9 cellular contexts compared by ENCODE assay signal in the genomic region with DNA sequence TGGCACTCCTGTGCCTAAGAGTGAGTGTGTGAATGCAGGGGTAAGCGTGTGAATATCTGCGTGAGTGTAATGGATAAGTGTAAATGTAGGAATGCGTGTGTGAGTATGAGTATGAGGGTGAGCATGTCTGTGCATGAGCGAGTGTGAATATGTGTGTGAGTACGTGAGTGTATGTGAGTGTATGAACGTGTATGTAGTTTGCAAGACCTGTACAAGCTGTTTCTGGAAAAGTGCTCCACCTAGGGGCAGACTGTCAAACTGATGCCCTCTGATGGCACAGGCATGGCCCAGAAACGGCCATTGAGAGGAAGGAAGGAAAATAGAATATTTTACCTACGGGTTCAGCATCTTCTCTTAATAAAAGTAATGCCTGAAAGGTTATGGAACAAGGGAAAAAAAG. TPM values are rescaled to one million over a fixed set of nuclear protein-coding genes. Genes with fewer than 3 reads are reported as not detected.
A peak's percentile ranks its signal among the peaks of the same experiment; 100 is the strongest.
DNase-seq lines count a peak whose midpoint lies in the region; FAIRE-seq and TF ChIP-seq lines count a peak whose summit lies in the region.
"Had no signal": no experiment of that assay in that cellular context is flagged by ENCODE, and none has a peak within 500 bp of the region (broad histone marks: within the 10 kb centered on the region; RNA-seq: fewer than 3 reads in every experiment).

No MANE protein-coding gene starts in this region.

- H3K4me1 ChIP-seq in Loucy (ENCODE audit: insufficient read depth, low read length, poor library complexity, severe bottlenecking): no peaks in the 10 kb centered on the region
- H3K4me1 ChIP-seq in astrocyte (ENCODE audit: insufficient read depth, low read length): peaks cover 11% of the 10 kb centered on the region

- no peak overlapping the region for H3K27ac ChIP-seq in astrocyte (ENCODE audit: low read depth, low read length)

- H2AFZ ChIP-seq in Loucy (ENCODE audit: low read length) (peak overlapping the region; percentile 40), astrocyte (ENCODE audit: low read depth, low read length) (no peak overlapping the region)

- H3K36me3 Mint-ChIP-seq in T-helper 2 cell treated with Interferon-gamma antibody and Interleukin-4, amounts not matched to agents 5 μg/mL and 100 μg/mL, for 36 hours (ENCODE audit: low read depth): no peaks in the 10 kb centered on the region
- peaks cover 4% of the 10 kb centered on the region for H3K36me3 Mint-ChIP-seq in astrocyte (ENCODE audit: low read depth, unreplicated experiment)

- H3K4me2 ChIP-seq in Loucy (ENCODE audit: low read depth, low read length, poor library complexity, severe bottlenecking) (no peak overlapping the region), astrocyte (ENCODE audit: low read length) (no peak overlapping the region)

- no peak overlapping the region for H3K9ac ChIP-seq in Loucy (ENCODE audit: low read depth, low read length, poor library complexity, severe bottlenecking)
- no peak overlapping the region for H3K9ac ChIP-seq in astrocyte (ENCODE audit: low read length)

- no peaks in the 10 kb centered on the region for H3K27me3 ChIP-seq in Loucy (ENCODE audit: insufficient read depth, low read length, poor library complexity, severe bottlenecking)
- H3K27me3 ChIP-seq in astrocyte (ENCODE audit: insufficient read depth, low read length): no peaks in the 10 kb centered on the region

- H3K27ac Mint-ChIP-seq in T-helper 2 cell treated with Interferon-gamma antibody and Interleukin-4, amounts not matched to agents 5 μg/mL and 100 μg/mL, for 36 hours: no peak overlapping the region
- H3K27ac Mint-ChIP-seq in astrocyte (ENCODE audit: unreplicated experiment): no peak overlapping the region

- H3K9me3 ChIP-seq in Loucy (ENCODE audit: insufficient read depth, low read depth, low read length) (no peaks in the 10 kb centered on the region; the same call in 1 of the 2 replicates), astrocyte (ENCODE audit: insufficient read depth, low read depth, low read length) (no peaks in the 10 kb centered on the region)

- H3K36me3 ChIP-seq in Loucy (ENCODE audit: insufficient read depth, low read length): no peaks in the 10 kb centered on the region
- no peaks in the 10 kb centered on the region for H3K36me3 ChIP-seq in astrocyte (ENCODE audit: insufficient read depth, low read length)

- no peaks in the 10 kb centered on the region for H3K9me2 ChIP-seq in Loucy (replicated peaks; ENCODE audit: low read depth, low read length)

- H3K4me3 Mint-ChIP-seq in T-helper 2 cell treated with Interferon-gamma antibody and Interleukin-4, amounts not matched to agents 5 μg/mL and 100 μg/mL, for 36 hours: no peak overlapping the region
- no peak overlapping the region for H3K4me3 Mint-ChIP-seq in astrocyte (ENCODE audit: unreplicated experiment)

- DNase-seq in GM12864 (ENCODE audit: low read depth) (peak; percentile 42), H4 (ENCODE audit: low spot score) (peak; percentile 56), astrocyte (ENCODE audit: low read depth) (peak; percentile 39), hypothalamus (lab: John Stamatoyannopoulos, UW) (peak in 38 of 51 donors; percentile 13 to 81 (median 48)), DMS79 (lab: John Stamatoyannopoulos, UW) (no peak)
- peak; percentile 46 for DNase-seq in T-helper 2 cell treated with Interferon-gamma antibody and Interleukin-4, amounts not matched to agents 5 μg/mL and 100 μg/mL, for 36 hours (ENCODE audit: low spot score)
- peak; percentile 36 to 69 for DNase-seq in stimulated activated CD4-positive, alpha-beta T cell treated with anti-CD3 and anti-CD28 coated beads, Interleukin-12 subunit alpha, Interleukin-12 subunit beta, amount 100 ng/mL, for 24 hours (ENCODE audit: low read depth in 2 of 2)

- peaks cover 9% of the 10 kb centered on the region for H3K27me3 Mint-ChIP-seq in T-helper 2 cell treated with Interferon-gamma antibody and Interleukin-4, amounts not matched to agents 5 μg/mL and 100 μg/mL, for 36 hours (ENCODE audit: low read depth)
- H3K27me3 Mint-ChIP-seq in astrocyte (ENCODE audit: low read depth, unreplicated experiment): peaks cover 2% of the 10 kb centered on the region

- no peak overlapping the region for H3K4me3 ChIP-seq in GM12864 (ENCODE audit: low read depth, low read length)
- H3K4me3 ChIP-seq in Loucy (ENCODE audit: low read length, poor library complexity, severe bottlenecking): no peak overlapping the region
- no peak overlapping the region for H3K4me3 ChIP-seq in astrocyte (ENCODE audit: insufficient read depth, low read depth, low read length)
- H3K4me3 ChIP-seq: skin epidermis had no signal

- H3K4me1 Mint-ChIP-seq in T-helper 2 cell treated with Interferon-gamma antibody and Interleukin-4, amounts not matched to agents 5 μg/mL and 100 μg/mL, for 36 hours (ENCODE audit: low read depth): peaks cover 6% of the 10 kb centered on the region
- peaks cover 9% of the 10 kb centered on the region for H3K4me1 Mint-ChIP-seq in astrocyte (ENCODE audit: low read depth, unreplicated experiment)

- no peaks in the 10 kb centered on the region for H3F3A ChIP-seq in Loucy (ENCODE audit: low read depth)

- TF ChIP-seq CTCF in GM12864 (IDR thresholded peaks at IDR 0.05; ENCODE audit: low read depth, low read length, missing control alignments): peak; percentile 92
- peak; percentile 79 for TF ChIP-seq CTCF in Loucy (conservative IDR thresholded peaks at IDR 0.05; ENCODE audit: low read length)
- TF ChIP-seq CTCF in astrocyte (IDR thresholded peaks at IDR 0.05; ENCODE audit: insufficient read depth, low read depth, low read length): peak; percentile 82

- H3K79me2 ChIP-seq in Loucy (ENCODE audit: insufficient read depth, low read length) (no peaks in the 10 kb centered on the region), astrocyte (ENCODE audit: insufficient read depth, low read length) (no peaks in the 10 kb centered on the region)

- H4K20me1 ChIP-seq in Loucy (ENCODE audit: insufficient read depth, low read length, poor library complexity, severe bottlenecking) (no peaks in the 10 kb centered on the region), astrocyte (ENCODE audit: insufficient read depth, low read length) (no peaks in the 10 kb centered on the region)

- no peaks in the 10 kb centered on the region for H3K9me3 Mint-ChIP-seq in T-helper 2 cell treated with Interferon-gamma antibody and Interleukin-4, amounts not matched to agents 5 μg/mL and 100 μg/mL, for 36 hours
- no peaks in the 10 kb centered on the region for H3K9me3 Mint-ChIP-seq in astrocyte (ENCODE audit: unreplicated experiment)

- FAIRE-seq in astrocyte (lab: Jason Lieb, UNC): peak; percentile 52

RNA-seq across cellular contexts. Expression of gene FRMD4B, which starts 24.4 kb away (rescaled TPM):
- total RNA-seq in H4 (2014; rRNA removed; shearing (Covaris generic)): 4.2 and 18.0 TPM in 2 replicates
- total RNA-seq in astrocyte: 9.2 and 9.9 TPM in 2 replicates
